Comparison of ENCODE assay signal across 9 cellular contexts in genomic region chr17:34961093-34961911, GRCh38. TPM values are rescaled to one million over a fixed set of nuclear protein-coding genes. Genes with fewer than 3 reads are reported as not detected.
A peak's percentile ranks its signal among the peaks of the same experiment; 100 is the strongest.
DNase-seq lines count a peak whose midpoint lies in the region; ATAC-seq, FAIRE-seq and TF ChIP-seq lines count a peak whose summit lies in the region.
"Had no signal": no experiment of that assay in that cellular context is flagged by ENCODE, and none has a peak within 500 bp of the region (broad histone marks: within the 10 kb centered on the region; RNA-seq: fewer than 3 reads in every experiment).

CCT6B (minus strand) TSS chr17:34961460; CDS start chr17:34961393, 67 bp downstream.
ZNF830 (plus strand) TSS chr17:34961540; CDS start chr17:34961567, 27 bp downstream.

- peak within 1 kb of the TSS; percentile 83 to 99 for H3K9ac ChIP-seq in kidney (ENCODE audit: low read length in 2 of 2)

- intact Hi-C loops in kidney (cut with DNase I), result no loop called here

- DNase-seq in AG20443 (ENCODE audit: low spot score) (peak; percentile 97), NCI-H446 treated with DMSO at 0.1 percent for 48 hours (lab: John Stamatoyannopoulos, UW) (peak; percentile 83), chondrocyte (ENCODE audit: low spot score) (peak; percentile 95), kidney (peak; percentile 95)
- DNase-seq in activated CD4-positive, alpha-beta T cell treated with anti-CD3 and anti-CD28 coated beads for 1 hour, result peak; percentile 84
- peak; percentile 66 to 74 for DNase-seq in stimulated activated CD4-positive, alpha-beta T cell treated with anti-CD3 and anti-CD28 coated beads, Interleukin-15, amount 100 ng/mL, for 1 hour (ENCODE audit: low read depth in 1 of 2, low spot score in 1 of 2)

- peak within 1 kb of the TSS; percentile 100 for H3K27ac Mint-ChIP-seq in chondrocyte (ENCODE audit: unreplicated experiment)

- H3K4me1 Mint-ChIP-seq in chondrocyte (ENCODE audit: low read depth), result peaks cover 24% of the 10 kb centered on the region

- peaks cover 10% of the 10 kb centered on the region for H3K36me3 Mint-ChIP-seq in chondrocyte (ENCODE audit: low read depth)

- FAIRE-seq in kidney (lab: Jason Lieb, UNC), result no peak
- FAIRE-seq: TTC549 had no signal

- peak within 1 kb of the TSS; percentile 98 to 100 for H3K4me3 ChIP-seq in kidney (ENCODE audit: low read length in 2 of 2)

- no peaks in the 10 kb centered on the region for H3K9me3 ChIP-seq in kidney (ENCODE audit: control insufficient read depth in 1 of 2, low read length in 2 of 2)

- TF ChIP-seq CTCF in chondrocyte (IDR thresholded peaks at IDR 0.05) (peak; percentile 2), kidney (IDR thresholded peaks at IDR 0.05; ENCODE audit: borderline replicate concordance, extremely low read depth, insufficient read depth) (no peak)

- peaks cover 0 to 4% of the 10 kb centered on the region in 2 donors for H3K36me3 ChIP-seq in kidney (ENCODE audit: control insufficient read depth in 1 of 2, insufficient read depth in 2 of 2, low read length in 2 of 2)

- ATAC-seq in GM19043 (IDR thresholded peaks at IDR 0.05; ENCODE audit: low read depth, unreplicated experiment), result peak; percentile 93
- peak; percentile 93 for ATAC-seq in HG03354 (IDR thresholded peaks at IDR 0.05; ENCODE audit: poor library complexity, severe bottlenecking, unreplicated experiment)

- peak within 1 kb of the TSS; percentile 90 to 96 for H3K27ac ChIP-seq in kidney (ENCODE audit: low read depth in 2 of 2, low read length in 2 of 2)

- H3K4me1 ChIP-seq in kidney (ENCODE audit: control insufficient read depth in 1 of 2, insufficient read depth in 1 of 2, low read depth in 1 of 2, low read length in 2 of 2), result peaks cover 0 to 10% of the 10 kb centered on the region in 2 donors

- H3K4me3 Mint-ChIP-seq in chondrocyte (ENCODE audit: unreplicated experiment), result peak within 1 kb of the TSS; percentile 96

- no peaks in the 10 kb centered on the region for H3K27me3 Mint-ChIP-seq in chondrocyte (ENCODE audit: low read depth)

- no peaks in the 10 kb centered on the region for H3K9me3 Mint-ChIP-seq in chondrocyte (ENCODE audit: low read depth)

RNA-seq across cellular contexts. Expression of gene CCT6B, which starts in this region (rescaled TPM):
- total RNA-seq in chondrocyte (2.1 to 3.0 TPM (median 2.1 TPM) in 3 replicates), kidney (2.5 TPM)
- 3.9 TPM for polyA plus RNA-seq in kidney (ENCODE audit: insufficient read depth, low read depth, low replicate concordance)

RNA-seq across cellular contexts. Expression of gene ZNF830, which starts in this region (rescaled TPM):
- 12.0 to 16.0 TPM (median 12.3 TPM) in 3 replicates for total RNA-seq in chondrocyte
- 16.8 TPM for total RNA-seq in kidney
- 10.0 TPM for polyA plus RNA-seq in kidney (ENCODE audit: insufficient read depth, low read depth, low replicate concordance)

Comparison
In these comparisons a context has a peak if more than half of its experiments do, and no peak if none do; other contexts are left out.
1. Peak in every context shown above with its lines: DNase-seq, ATAC-seq, H3K4me3 ChIP-seq and H3K27ac ChIP-seq.